In genomic region chr4:108168213-108168671, GRCh38 we compare ENCODE assay signal across 8 cellular contexts. TPM values are rescaled to one million over a fixed set of nuclear protein-coding genes. Genes with fewer than 3 reads are reported as not detected.
DNase-seq lines count a peak whose midpoint lies in the region; ATAC-seq lines count a peak whose summit lies in the region.

No MANE protein-coding gene starts in this region.

- H3K4me1 Mint-ChIP-seq in central memory CD8-positive, alpha-beta T cell = peaks cover 48% of the 10 kb centered on the region
- H3K4me1 Mint-ChIP-seq in naive thymus-derived CD8-positive, alpha-beta T cell = peaks cover 21 to 40% (median 28%) of the 10 kb centered on the region in 4 donors

- peaks cover 75% of the 10 kb centered on the region for H3K27me3 Mint-ChIP-seq in central memory CD8-positive, alpha-beta T cell
- H3K27me3 Mint-ChIP-seq in naive thymus-derived CD8-positive, alpha-beta T cell = peaks cover 0 to 24% (median 0%) of the 10 kb centered on the region in 5 donors

- H3K27ac ChIP-seq in KOPT-K1 (ENCODE audit: low read depth, low read length, poor library complexity, severe bottlenecking) = peak overlapping the region; percentile 99

- H3K9me3 Mint-ChIP-seq in central memory CD8-positive, alpha-beta T cell = no peaks in the 10 kb centered on the region
- peaks cover 0 to 3% (median 0%) of the 10 kb centered on the region in 9 donors for H3K9me3 Mint-ChIP-seq in naive thymus-derived CD8-positive, alpha-beta T cell

- POLR2A ChIA-PET in naive thymus-derived CD8-positive, alpha-beta T cell (lab: Charles Lee) = interaction anchor here (0.6 to 11.3 kb wide), 26 partner anchors 9 to 405 kb away, joined by 3 to 206 read pairs (median 4); no protein-coding TSS in a partner anchor

- no peak overlapping the region for H3K27ac Mint-ChIP-seq in central memory CD8-positive, alpha-beta T cell (ENCODE audit: low read depth)
- peak overlapping the region; percentile 80 to 98 (median 96) for H3K27ac Mint-ChIP-seq in naive thymus-derived CD8-positive, alpha-beta T cell

- H3K36me3 Mint-ChIP-seq in central memory CD8-positive, alpha-beta T cell (ENCODE audit: insufficient read depth) = peaks cover 21% of the 10 kb centered on the region
- peaks cover 26 to 30% (median 29%) of the 10 kb centered on the region in 3 donors for H3K36me3 Mint-ChIP-seq in naive thymus-derived CD8-positive, alpha-beta T cell

- DNase-seq in GM04504 (ENCODE audit: low read depth) (peak; percentile 5), NCI-H1930 (lab: John Stamatoyannopoulos, UW) (no peak), GDM1 (lab: John Stamatoyannopoulos, UW) (no peak)
- DNase-seq in central memory CD8-positive, alpha-beta T cell (ENCODE audit: low spot score in 2 of 2) = no peak
- peak in 7 of 10 donors; percentile 48 to 69 (median 57) for DNase-seq in naive thymus-derived CD8-positive, alpha-beta T cell
- DNase-seq in stimulated activated CD4-positive, alpha-beta T cell treated with anti-CD3 and anti-CD28 coated beads, Interleukin-4, amount 100 ng/mL, for 4 hours = no peak
- DNase-seq in activated CD4-positive, CD25-positive, alpha-beta regulatory T cell treated with anti-CD3 and anti-CD28 coated beads, Interleukin-2, amount 50 U/mL, for 72 hours = no peak

- ATAC-seq in central memory CD8-positive, alpha-beta T cell (replicated peaks; ENCODE audit: extremely low read depth, poor library complexity, severe bottlenecking) = peak; percentile 3
- ATAC-seq in naive thymus-derived CD8-positive, alpha-beta T cell = peak; percentile 7 to 11

- H3K36me3 ChIP-seq in KOPT-K1 (ENCODE audit: insufficient read depth, low read length) = peaks cover 30% of the 10 kb centered on the region

- H3K9me3 ChIP-seq in KOPT-K1 (ENCODE audit: insufficient read depth, low read length, poor library complexity, severe bottlenecking) = no peaks in the 10 kb centered on the region

- peak overlapping the region; percentile 90 for H3K4me3 Mint-ChIP-seq in central memory CD8-positive, alpha-beta T cell
- H3K4me3 Mint-ChIP-seq in naive thymus-derived CD8-positive, alpha-beta T cell = peak overlapping the region; percentile 95 to 100 (median 97)

RNA-seq across cellular contexts. Expression of gene LEF1, which starts 0.5 kb away (rescaled TPM):
- 100 to 1,000 TPM; 828 to 859 TPM for total RNA-seq in naive thymus-derived CD8-positive, alpha-beta T cell
- polyA plus RNA-seq in naive thymus-derived CD8-positive, alpha-beta T cell = 100 to 1,000 TPM; 400 to 836 (median 554) TPM

Comparison
In these comparisons a context has a peak if more than half of its experiments do, and no peak if none do; other contexts are left out.
1. DNase-seq: peak in GM04504 (single experiment) and naive thymus-derived CD8-positive, alpha-beta T cell (7 of 10); none in central memory CD8-positive, alpha-beta T cell (0 of 2), stimulated activated CD4-positive, alpha-beta T cell treated with anti-CD3 and anti-CD28 coated beads, Interleukin-4, amount 100 ng/mL, for 4 hours (0 of 2), activated CD4-positive, CD25-positive, alpha-beta regulatory T cell treated with anti-CD3 and anti-CD28 coated beads, Interleukin-2, amount 50 U/mL, for 72 hours (single experiment), NCI-H1930 (0 of 2) and GDM1 (single experiment).